30 cellular contexts compared by ENCODE assay signal in genomic region chr16:67378642-67379041, GRCh38. TPM values are rescaled to one million over a fixed set of nuclear protein-coding genes. Genes with fewer than 3 reads are reported as not detected.
"Had no signal": no experiment of that assay in that cellular context is flagged by ENCODE, and none has a peak within 500 bp of the region (broad histone marks: within the 10 kb centered on the region; RNA-seq: fewer than 3 reads in every experiment).

No MANE protein-coding gene starts in this region.

- H3K4me1 Mint-ChIP-seq: central memory CD8-positive, alpha-beta T cell; memory B cell; nephron; stimulated activated naive B cell treated with anti-CD40 and anti-IgM and Interleukin-4, amounts not matched to agents 10 μg/mL and 1 μg/mL and 100 μg/mL, for 72 hours; T-cell had no signal

- H3K4me1 ChIP-seq: adrenal gland, breast epithelium, colonic mucosa, foreskin keratinocyte, testis, upper lobe of left lung had no signal

- H3K27me3 ChIP-seq: adrenal gland, breast epithelium, colonic mucosa, dorsolateral prefrontal cortex, esophagus muscularis mucosa, neutrophil, testis, upper lobe of left lung had no signal

- H3K4me3 ChIP-seq: adrenal gland, breast epithelium, colonic mucosa, dorsolateral prefrontal cortex, esophagus muscularis mucosa, testis, upper lobe of left lung had no signal

- DNase-seq: activated CD4-positive, alpha-beta T cell treated with anti-CD3 and anti-CD28 coated beads, Interleukin-2, amount 50 U/mL, for 1 hour; activated CD4-positive, CD25-positive, alpha-beta regulatory T cell treated with anti-CD3 and anti-CD28 coated beads, Interleukin-2, amount 50 U/mL, for 72 hours; activated CD8-positive, alpha-beta memory T cell treated with anti-CD3 and anti-CD28 coated beads for 24 hours; activated CD8-positive, alpha-beta memory T cell treated with anti-CD3 and anti-CD28 coated beads, Interleukin-2, amount 50 U/mL, for 4 hours; activated naive CD4-positive, alpha-beta T cell; activated T-cell treated with anti-CD3 and anti-CD28 coated beads, Interleukin-2, amount 50 U/mL, for 24 hours; colonic mucosa; dorsolateral prefrontal cortex; effector memory CD8-positive, alpha-beta T cell; foreskin keratinocyte; islet precursor cell; left cardiac atrium; stimulated activated CD4-positive, alpha-beta T cell treated with anti-CD3 and anti-CD28 coated beads, Interleukin-2, amount 100 ng/mL, for 48 hours; stimulated activated naive B cell treated with anti-CD40 and anti-IgM and Interleukin-4, amounts not matched to agents 10 μg/mL and 1 μg/mL and 100 μg/mL, for 72 hours; T-cell; testis; upper lobe of left lung; WERI-Rb-1 had no signal

- H3K4me3 Mint-ChIP-seq: activated naive CD8-positive, alpha-beta T cell; activated T-cell treated with anti-CD3 and anti-CD28 coated beads, Interleukin-2, amount 50 U/mL, for 24 hours; central memory CD8-positive, alpha-beta T cell; effector memory CD8-positive, alpha-beta T cell; memory B cell; nephron; stimulated activated naive B cell treated with anti-CD40 and anti-IgM and Interleukin-4, amounts not matched to agents 10 μg/mL and 1 μg/mL and 100 μg/mL, for 72 hours; T-cell; T-helper 2 cell treated with Interferon-gamma antibody and Interleukin-4, amounts not matched to agents 5 μg/mL and 100 μg/mL, for 36 hours had no signal

- H3K36me3 ChIP-seq: adrenal gland, breast epithelium, colonic mucosa, esophagus muscularis mucosa, neutrophil, upper lobe of left lung, WERI-Rb-1 had no signal

- H3K9me3 Mint-ChIP-seq: activated T-cell treated with anti-CD3 and anti-CD28 coated beads, Interleukin-2, amount 50 U/mL, for 24 hours; activated T-helper 2 cell treated with anti-CD3 and anti-CD28 coated beads, Interferon-gamma antibody, Interleukin-2, Interleukin-4, amounts not matched to agents 10 μg/mL and 5 μg/mL and 100 μg/mL, durations not matched to agents 14 hours and 24 hours and 36 hours; central memory CD8-positive, alpha-beta T cell; effector memory CD8-positive, alpha-beta T cell; memory B cell; nephron; stimulated activated naive B cell treated with anti-CD40 and anti-IgM and Interleukin-4, amounts not matched to agents 10 μg/mL and 1 μg/mL and 100 μg/mL, for 72 hours; T-cell; T-helper 2 cell treated with Interferon-gamma antibody and Interleukin-4, amounts not matched to agents 5 μg/mL and 100 μg/mL, for 36 hours had no signal

- H3K27me3 Mint-ChIP-seq: activated naive CD8-positive, alpha-beta T cell; memory B cell had no signal

- H3K36me3 Mint-ChIP-seq: activated naive CD8-positive, alpha-beta T cell; memory B cell; stimulated activated naive B cell treated with anti-CD40 and anti-IgM and Interleukin-4, amounts not matched to agents 10 μg/mL and 1 μg/mL and 100 μg/mL, for 72 hours; T-cell had no signal

- H3K27ac Mint-ChIP-seq: activated naive CD8-positive, alpha-beta T cell; activated T-cell treated with anti-CD3 and anti-CD28 coated beads, Interleukin-2, amount 50 U/mL, for 24 hours; activated T-helper 2 cell treated with anti-CD3 and anti-CD28 coated beads, Interferon-gamma antibody, Interleukin-2, Interleukin-4, amounts not matched to agents 10 μg/mL and 5 μg/mL and 100 μg/mL, durations not matched to agents 14 hours and 24 hours and 36 hours; effector memory CD8-positive, alpha-beta T cell; memory B cell; stimulated activated naive B cell treated with anti-CD40 and anti-IgM and Interleukin-4, amounts not matched to agents 10 μg/mL and 1 μg/mL and 100 μg/mL, for 72 hours; T-cell; T-helper 2 cell treated with Interferon-gamma antibody and Interleukin-4, amounts not matched to agents 5 μg/mL and 100 μg/mL, for 36 hours had no signal

- H3K9me3 ChIP-seq: adrenal gland, breast epithelium, colonic mucosa, esophagus muscularis mucosa, neutrophil, testis, upper lobe of left lung had no signal

- H3K27ac ChIP-seq: adrenal gland, breast epithelium, colonic mucosa, dorsolateral prefrontal cortex, esophagus muscularis mucosa, foreskin keratinocyte, neutrophil, testis, upper lobe of left lung, WERI-Rb-1 had no signal

RNA-seq across cellular contexts. Expression of gene TPPP3, which starts 14.7 kb away (rescaled TPM):
- total RNA-seq: activated T-helper 2 cell treated with anti-CD3 and anti-CD28 coated beads, Interferon-gamma antibody, Interleukin-2, Interleukin-4, amounts not matched to agents 10 μg/mL and 5 μg/mL and 100 μg/mL, durations not matched to agents 14 hours and 24 hours and 36 hours had no signal

RNA-seq across cellular contexts. Expression of gene LRRC36, which starts 52.0 kb away (rescaled TPM):
- total RNA-seq: foreskin keratinocyte, left cardiac atrium, myocyte, T-cell had no signal

RNA-seq across cellular contexts. Expression of gene KCTD19, which starts 52.1 kb away (rescaled TPM):
- total RNA-seq: esophagus muscularis mucosa, foreskin keratinocyte, myocyte, T-cell had no signal

RNA-seq across cellular contexts. Expression of gene HSD11B2, which starts 52.3 kb away (rescaled TPM):
- total RNA-seq: mononuclear cell had no signal
